1 cellular context compared by ENCODE assay signal in the genomic region with DNA sequence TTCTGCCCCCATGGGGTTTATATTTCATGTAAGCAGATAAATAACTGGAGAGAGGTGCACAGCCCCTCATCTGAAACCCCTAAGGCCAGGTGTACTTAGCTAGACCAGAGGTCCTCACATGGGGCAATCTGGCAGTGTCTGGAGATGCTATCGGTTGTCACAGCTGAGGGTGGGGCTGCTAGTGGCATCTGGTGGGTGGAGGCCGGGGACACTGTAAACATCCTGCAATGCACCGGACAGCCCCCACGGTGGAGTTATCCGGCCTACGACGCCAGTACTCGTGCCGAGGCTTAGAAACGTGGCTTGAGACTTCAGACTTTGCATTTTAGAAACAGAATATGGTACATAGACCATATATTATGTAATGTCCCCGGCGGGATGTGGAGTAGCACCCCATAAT.
TF ChIP-seq lines count a peak whose summit lies in the region.

No MANE protein-coding gene starts in this region.

TF ChIP-seq in SK-N-SH treated with all-trans-retinoic acid at 6 μM for 48 hours, 23 proteins besides CTCF, POLR2A, EP300 and RAD21 (continued from another document):
- TF ChIP-seq, protein P1, sequence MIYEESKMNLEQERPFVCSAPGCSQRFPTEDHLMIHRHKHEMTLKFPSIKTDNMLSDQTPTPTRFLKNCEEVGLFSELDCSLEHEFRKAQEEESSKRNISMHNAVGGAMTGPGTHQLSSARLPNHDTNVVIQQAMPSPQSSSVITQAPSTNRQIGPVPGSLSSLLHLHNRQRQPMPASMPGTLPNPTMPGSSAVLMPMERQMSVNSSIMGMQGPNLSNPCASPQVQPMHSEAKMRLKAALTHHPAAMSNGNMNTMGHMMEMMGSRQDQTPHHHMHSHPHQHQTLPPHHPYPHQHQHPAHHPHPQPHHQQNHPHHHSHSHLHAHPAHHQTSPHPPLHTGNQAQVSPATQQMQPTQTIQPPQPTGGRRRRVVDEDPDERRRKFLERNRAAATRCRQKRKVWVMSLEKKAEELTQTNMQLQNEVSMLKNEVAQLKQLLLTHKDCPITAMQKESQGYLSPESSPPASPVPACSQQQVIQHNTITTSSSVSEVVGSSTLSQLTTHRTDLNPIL (CRISPR knock-in tag; IDR thresholded peaks at IDR 0.05; ENCODE audit: low read depth): no peak
- TF ChIP-seq ZNF70 (CRISPR knock-in tag; IDR thresholded peaks at IDR 0.05) (no peak), TOX (CRISPR knock-in tag; IDR thresholded peaks at IDR 0.05; ENCODE audit: borderline replicate concordance) (no peak)
- TF ChIP-seq, protein P2, sequence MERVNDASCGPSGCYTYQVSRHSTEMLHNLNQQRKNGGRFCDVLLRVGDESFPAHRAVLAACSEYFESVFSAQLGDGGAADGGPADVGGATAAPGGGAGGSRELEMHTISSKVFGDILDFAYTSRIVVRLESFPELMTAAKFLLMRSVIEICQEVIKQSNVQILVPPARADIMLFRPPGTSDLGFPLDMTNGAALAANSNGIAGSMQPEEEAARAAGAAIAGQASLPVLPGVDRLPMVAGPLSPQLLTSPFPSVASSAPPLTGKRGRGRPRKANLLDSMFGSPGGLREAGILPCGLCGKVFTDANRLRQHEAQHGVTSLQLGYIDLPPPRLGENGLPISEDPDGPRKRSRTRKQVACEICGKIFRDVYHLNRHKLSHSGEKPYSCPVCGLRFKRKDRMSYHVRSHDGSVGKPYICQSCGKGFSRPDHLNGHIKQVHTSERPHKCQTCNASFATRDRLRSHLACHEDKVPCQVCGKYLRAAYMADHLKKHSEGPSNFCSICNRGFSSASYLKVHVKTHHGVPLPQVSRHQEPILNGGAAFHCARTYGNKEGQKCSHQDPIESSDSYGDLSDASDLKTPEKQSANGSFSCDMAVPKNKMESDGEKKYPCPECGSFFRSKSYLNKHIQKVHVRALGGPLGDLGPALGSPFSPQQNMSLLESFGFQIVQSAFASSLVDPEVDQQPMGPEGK (CRISPR knock-in tag; IDR thresholded peaks at IDR 0.05; ENCODE audit: borderline replicate concordance): no peak
